Comparison of ENCODE assay signal across 1 cellular context in genomic region chr10:80236457-80236856, GRCh38. TPM values are rescaled to one million over a fixed set of nuclear protein-coding genes. Genes with fewer than 3 reads are reported as not detected.
"Had no signal": no experiment of that assay in that cellular context is flagged by ENCODE, and none has a peak within 500 bp of the region (broad histone marks: within the 10 kb centered on the region; RNA-seq: fewer than 3 reads in every experiment).

No MANE protein-coding gene starts in this region.

RNA-seq across cellular contexts. Expression of gene MAT1A, which starts 53.0 kb away (rescaled TPM):
- total RNA-seq: IMR-90 had no signal
- polyA plus RNA-seq: IMR-90 had no signal
